In genomic region chr4:40984051-40984450, GRCh38 we compare ENCODE assay signal across 20 cellular contexts.
DNase-seq lines count a peak whose midpoint lies in the region; ATAC-seq, FAIRE-seq and TF ChIP-seq lines count a peak whose summit lies in the region.
"Had no signal": no experiment of that assay in that cellular context is flagged by ENCODE, and none has a peak within 500 bp of the region (broad histone marks: within the 10 kb centered on the region; RNA-seq: fewer than 3 reads in every experiment).

No MANE protein-coding gene starts in this region.

- H3K4me1 ChIP-seq in kidney (ENCODE audit: control insufficient read depth in 1 of 2, insufficient read depth in 1 of 2, low read depth in 1 of 2, low read length in 2 of 2) (peaks cover 0 to 5% of the 10 kb centered on the region in 2 donors), rectal smooth muscle tissue (ENCODE audit: control insufficient read depth, insufficient read depth, low read length) (peaks cover 12% of the 10 kb centered on the region)

- H3K27ac ChIP-seq in VCaP: peak overlapping the region; percentile 66
- H3K27ac ChIP-seq in kidney (ENCODE audit: low read depth in 2 of 2, low read length in 2 of 2): peak overlapping the region; percentile 19 to 63
- peak overlapping the region; percentile 31 for H3K27ac ChIP-seq in rectal smooth muscle tissue (ENCODE audit: low read depth, low read length)
- H3K27ac ChIP-seq: neutrophil had no signal

- no peak for TF ChIP-seq CTCF in HFFc6 (IDR thresholded peaks at IDR 0.05)
- TF ChIP-seq CTCF in VCaP (conservative IDR thresholded peaks at IDR 0.05): no peak
- TF ChIP-seq CTCF in kidney (IDR thresholded peaks at IDR 0.05; ENCODE audit: borderline replicate concordance, extremely low read depth, insufficient read depth): no peak

- H3K9ac ChIP-seq in kidney (ENCODE audit: low read length in 2 of 2) (no peak overlapping the region), rectal smooth muscle tissue (ENCODE audit: low read length) (no peak overlapping the region)

- H3K27me3 Mint-ChIP-seq in HFFc6 (ENCODE audit: insufficient read depth) (no peaks in the 10 kb centered on the region; the same call in 1 of the 2 replicates), T-helper 17 cell (peaks cover 20% of the 10 kb centered on the region)
- H3K27me3 Mint-ChIP-seq: dendritic cell treated with granulocyte-macrophage colony-stimulating factor and Interleukin-4, amounts not matched to agents 40 ng/mL and 50 ng/mL, for 4 days had no signal

- intact Hi-C loops in kidney (cut with DNase I): loop anchor here (10.0 kb wide), 1 partner anchor 49 kb away; no protein-coding TSS in a partner anchor

- ATAC-seq in GM19397 (IDR thresholded peaks at IDR 0.05; ENCODE audit: unreplicated experiment) (no peak), T-helper 17 cell (no peak)
- ATAC-seq: sciatic nerve; stimulated activated naive B cell treated with anti-CD40 and anti-IgM and Interleukin-4, amounts not matched to agents 10 μg/mL and 1 μg/mL and 100 μg/mL, for 72 hours had no signal

- peak overlapping the region; percentile 16; the same call in 1 of the 2 replicates for H3K27ac Mint-ChIP-seq in HFFc6
- no peak overlapping the region for H3K27ac Mint-ChIP-seq in T-helper 17 cell
- H3K27ac Mint-ChIP-seq: activated T-helper 2 cell treated with anti-CD3 and anti-CD28 coated beads, Interferon-gamma antibody, Interleukin-2, Interleukin-4, amounts not matched to agents 10 μg/mL and 5 μg/mL and 100 μg/mL, durations not matched to agents 14 hours and 24 hours and 36 hours; dendritic cell treated with granulocyte-macrophage colony-stimulating factor and Interleukin-4, amounts not matched to agents 40 ng/mL and 50 ng/mL, for 4 days; stimulated activated naive B cell treated with anti-CD40 and anti-IgM and Interleukin-4, amounts not matched to agents 10 μg/mL and 1 μg/mL and 100 μg/mL, for 72 hours had no signal

- peaks cover 8% of the 10 kb centered on the region; the same call in 1 of the 2 replicates for H3K36me3 Mint-ChIP-seq in HFFc6 (ENCODE audit: low read depth)
- H3K36me3 Mint-ChIP-seq in T-helper 17 cell (ENCODE audit: low read depth): no peaks in the 10 kb centered on the region
- H3K36me3 Mint-ChIP-seq: stimulated activated naive B cell treated with anti-CD40 and anti-IgM and Interleukin-4, amounts not matched to agents 10 μg/mL and 1 μg/mL and 100 μg/mL, for 72 hours had no signal

- FAIRE-seq in kidney (lab: Jason Lieb, UNC) (no peak), GM19239 (lab: Jason Lieb, UNC) (no peak)
- FAIRE-seq: bronchial epithelial cell, frontal cortex, HTR-8/SVneo had no signal

- DNase-seq in HFFc6 (no peak), kidney (no peak), GM19239 (ENCODE audit: insufficient read length, low spot score) (no peak), T-helper 17 cell (no peak)
- DNase-seq: activated CD4-positive, alpha-beta T cell treated with anti-CD3 and anti-CD28 coated beads for 48 hours; EL; GOT3; NCI-H1436; stimulated activated naive B cell treated with anti-CD40 and anti-IgM and Interleukin-4, amounts not matched to agents 10 μg/mL and 1 μg/mL and 100 μg/mL, for 72 hours; transverse colon had no signal

- no peaks in the 10 kb centered on the region for H3K27me3 ChIP-seq in rectal smooth muscle tissue (ENCODE audit: control insufficient read depth, insufficient read depth, low read length)
- H3K27me3 ChIP-seq: neutrophil, transverse colon had no signal

- H3K9me3 Mint-ChIP-seq in HFFc6: no peaks in the 10 kb centered on the region
- H3K9me3 Mint-ChIP-seq: activated T-helper 2 cell treated with anti-CD3 and anti-CD28 coated beads, Interferon-gamma antibody, Interleukin-2, Interleukin-4, amounts not matched to agents 10 μg/mL and 5 μg/mL and 100 μg/mL, durations not matched to agents 14 hours and 24 hours and 36 hours; dendritic cell treated with granulocyte-macrophage colony-stimulating factor and Interleukin-4, amounts not matched to agents 40 ng/mL and 50 ng/mL, for 4 days had no signal

- H3K4me1 Mint-ChIP-seq in HFFc6 (ENCODE audit: low read depth): peaks cover 29% of the 10 kb centered on the region
- no peaks in the 10 kb centered on the region for H3K4me1 Mint-ChIP-seq in T-helper 17 cell
- H3K4me1 Mint-ChIP-seq: stimulated activated naive B cell treated with anti-CD40 and anti-IgM and Interleukin-4, amounts not matched to agents 10 μg/mL and 1 μg/mL and 100 μg/mL, for 72 hours had no signal

- H3K9me3 ChIP-seq in kidney (ENCODE audit: control insufficient read depth in 1 of 2, low read length in 2 of 2) (no peaks in the 10 kb centered on the region), T-helper 17 cell (ENCODE audit: control insufficient read depth, low read length, poor library complexity, severe bottlenecking) (no peaks in the 10 kb centered on the region)
- H3K9me3 ChIP-seq: neutrophil, transverse colon had no signal

- no peaks in the 10 kb centered on the region for H3K36me3 ChIP-seq in kidney (ENCODE audit: control insufficient read depth in 1 of 2, insufficient read depth in 2 of 2, low read length in 2 of 2)
- H3K36me3 ChIP-seq in rectal smooth muscle tissue (ENCODE audit: control insufficient read depth, insufficient read depth, low read length): no peaks in the 10 kb centered on the region
- H3K36me3 ChIP-seq: neutrophil, transverse colon had no signal

- H3K4me3 ChIP-seq in kidney (ENCODE audit: low read length in 2 of 2) (no peak overlapping the region), rectal smooth muscle tissue (ENCODE audit: low read length) (no peak overlapping the region)
- H3K4me3 ChIP-seq: transverse colon had no signal

- no peak overlapping the region for H3K4me3 Mint-ChIP-seq in HFFc6
- no peak overlapping the region for H3K4me3 Mint-ChIP-seq in T-helper 17 cell
- H3K4me3 Mint-ChIP-seq: dendritic cell treated with granulocyte-macrophage colony-stimulating factor and Interleukin-4, amounts not matched to agents 40 ng/mL and 50 ng/mL, for 4 days; stimulated activated naive B cell treated with anti-CD40 and anti-IgM and Interleukin-4, amounts not matched to agents 10 μg/mL and 1 μg/mL and 100 μg/mL, for 72 hours had no signal
